ENCODE assay signal across 22 cellular contexts in the genomic region with DNA sequence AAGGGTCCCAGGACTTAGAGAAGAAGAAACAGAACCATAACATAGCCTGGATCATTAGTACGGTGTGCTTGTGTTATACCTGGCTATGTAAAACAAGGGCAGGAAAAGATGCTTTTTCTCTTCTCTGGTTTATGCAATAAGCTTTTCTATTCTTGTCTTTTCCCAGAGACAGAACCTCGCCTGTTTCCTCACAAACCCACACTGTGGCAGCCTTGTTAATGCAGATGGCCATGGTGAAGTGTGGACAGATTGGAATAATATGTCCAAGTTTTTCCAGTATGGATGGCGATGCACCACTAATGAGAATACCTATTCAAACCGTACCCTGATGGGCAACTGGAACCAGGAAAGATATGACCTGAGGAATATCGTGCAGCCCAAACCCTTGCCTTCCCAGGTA. TPM values are rescaled to one million over a fixed set of nuclear protein-coding genes. Genes with fewer than 3 reads are reported as not detected.
"Had no signal": no experiment of that assay in that cellular context is flagged by ENCODE, and none has a peak within 500 bp of the region (broad histone marks: within the 10 kb centered on the region; RNA-seq: fewer than 3 reads in every experiment).

No MANE protein-coding gene starts in this region.

- H3K27me3 ChIP-seq: SJSA1 had no signal

- H3K4me3 ChIP-seq: K562, SJSA1, SK-N-MC had no signal

- H3K27ac ChIP-seq: KMS-11, SJSA1, SK-N-MC had no signal

- H3K36me3 ChIP-seq: SJSA1 had no signal

- ATAC-seq: K562 had no signal

- FAIRE-seq: K562, RCC 7860 had no signal

- H3K9me3 ChIP-seq: SJSA1 had no signal

- H3K4me2 ChIP-seq: KMS-11 had no signal

- DNase-seq: Kasumi-1, MM.1S, NCI-H1092 treated with DMSO at 0.1 percent for 48 hours, NCI-H1436, NCI-H187, NCI-H2029, NCI-H2227 treated with DMSO at 0.1 percent for 48 hours, NCI-H524 treated with DMSO at 0.1 percent for 48 hours, NCI-H69, NCI-H774, Right ventricle myocardium superior, RPMI8226, SIG-M5 had no signal

- H3K9ac ChIP-seq: KMS-11 had no signal

RNA-seq across cellular contexts. Expression of a gene that starts 29.4 kb away (rescaled TPM):
- total RNA-seq: HT-29 had no signal
- polyA plus RNA-seq: IgD-negative memory B cell had no signal

RNA-seq across cellular contexts. Expression of a gene that starts 30.3 kb away (rescaled TPM):
- total RNA-seq: HT-29, M059J, NCI-H460, SJSA1 had no signal
- polyA plus RNA-seq: IgD-negative memory B cell had no signal
